Comparison of ENCODE assay signal across 28 cellular contexts in genomic region chr20:62192635-62193034, GRCh38. TPM values are rescaled to one million over a fixed set of nuclear protein-coding genes. Genes with fewer than 3 reads are reported as not detected.
"Had no signal": no experiment of that assay in that cellular context is flagged by ENCODE, and none has a peak within 500 bp of the region (broad histone marks: within the 10 kb centered on the region; RNA-seq: fewer than 3 reads in every experiment).

No MANE protein-coding gene starts in this region.

- H3K4me1 ChIP-seq: ascending aorta, foreskin keratinocyte had no signal

- H3K9me3 ChIP-seq: ascending aorta, esophagus muscularis mucosa, thoracic aorta had no signal

- H3K27me3 ChIP-seq: ascending aorta, cardiac muscle cell, esophagus muscularis mucosa, foreskin keratinocyte had no signal

- DNase-seq: activated CD4-positive, alpha-beta T cell treated with anti-CD3 and anti-CD28 coated beads for 48 hours; activated CD4-positive, alpha-beta T cell treated with anti-CD3 and anti-CD28 coated beads, Interleukin-2, amount 50 U/mL, for 48 hours; activated CD8-positive, alpha-beta memory T cell treated with anti-CD3 and anti-CD28 coated beads for 24 hours; activated effector memory CD4-positive, alpha-beta T cell treated with Interleukin-2 at 50 U/mL for 16 hours; activated naive CD4-positive, alpha-beta T cell treated with Interleukin-2 at 50 U/mL for 16 hours; foreskin keratinocyte; hippocampal formation; left colon; mesendoderm; natural killer cell; stimulated activated CD4-positive, alpha-beta T cell treated with anti-CD3 and anti-CD28 coated beads, Interleukin-4, amount 100 ng/mL, for 24 hours; trophoblast cell had no signal

- ATAC-seq: activated CD4-positive, CD25-positive, alpha-beta regulatory T cell treated with anti-CD3 and anti-CD28 coated beads, Interleukin-2, amount 50 U/mL, for 24 hours; foreskin keratinocyte; left colon; natural killer cell; sciatic nerve; stimulated activated effector memory CD8-positive, alpha-beta T cell treated with anti-CD3 and anti-CD28 coated beads, Interleukin-12 subunit alpha, Interleukin-12 subunit beta, amount 100 ng/mL, for 72 hours had no signal

- H3K27ac ChIP-seq: ascending aorta, cardiac muscle cell, esophagus muscularis mucosa, foreskin keratinocyte, skin epidermis, thoracic aorta, VCaP had no signal

- H3K4me3 ChIP-seq: ascending aorta, cardiac muscle cell, esophagus muscularis mucosa, lung, skin epidermis, thoracic aorta had no signal

- FAIRE-seq: keratinocyte, urothelium cell line had no signal

RNA-seq across cellular contexts. Expression of gene HRH3, which starts 27.4 kb away (rescaled TPM):
- total RNA-seq: cardiac muscle cell; esophagus muscularis mucosa; foreskin keratinocyte; left colon; lung; mononuclear cell; natural killer cell; osteoblast; sciatic nerve; subcutaneous adipose tissue; T-helper 1 cell treated with Interleukin-12 subunit alpha and Interleukin-12 subunit beta and Interleukin-4 antibody, amounts not matched to agents 30 ng/mL and 1 ng/mL, for 36 hours; thoracic aorta had no signal
- polyA plus RNA-seq: cardiac muscle cell, foreskin keratinocyte, keratinocyte, lung had no signal
